ENCODE assay signal across 8 cellular contexts in the genomic region with DNA sequence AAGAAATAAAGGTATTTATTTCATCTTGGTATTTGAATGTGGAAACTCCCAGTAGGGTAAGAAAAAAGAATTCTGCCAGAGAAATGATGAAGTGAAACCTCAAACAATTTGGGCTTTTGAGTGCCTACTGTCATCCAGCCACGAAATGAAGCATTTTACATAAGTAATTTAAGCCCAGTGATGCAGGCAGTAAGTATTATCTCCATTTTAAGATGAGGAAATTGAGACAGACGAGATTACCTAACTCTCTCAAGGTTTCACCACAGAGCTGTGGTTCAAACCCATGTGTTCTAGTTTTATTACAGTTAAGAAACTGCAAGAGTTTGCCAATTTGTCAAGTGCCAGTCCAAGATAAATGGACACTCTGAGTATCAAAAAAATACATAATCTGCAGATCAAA. TPM values are rescaled to one million over a fixed set of nuclear protein-coding genes. Genes with fewer than 3 reads are reported as not detected.
DNase-seq lines count a peak whose midpoint lies in the region; ATAC-seq, FAIRE-seq and TF ChIP-seq lines count a peak whose summit lies in the region.
"Not testable (repeated sequence)": the region's sequence is repeated elsewhere in the genome, so short reads cannot be mapped to it uniquely, and the experiment has no call there.

No MANE protein-coding gene starts in this region.

- not testable (repeated sequence) for H3K9me2 ChIP-seq in OCI-LY7 (ENCODE audit: insufficient read depth, low read length)

- ATAC-seq in HG03060 (IDR thresholded peaks at IDR 0.05; ENCODE audit: low read depth, unreplicated experiment) (peak; percentile 57), gastroesophageal sphincter (peak; percentile 25), memory B cell (ENCODE audit: low read depth) (peak; percentile 97), omental fat pad (ENCODE audit: low FRiP score) (peak; percentile 75)
- ATAC-seq in activated T-cell treated with anti-CD3 and anti-CD28 coated beads, Interleukin-2, amount 50 U/mL, for 72 hours (replicated peaks in 1 of 2), result peak; percentile 76 to 87
- peak; percentile 96 for ATAC-seq in stimulated activated naive CD8-positive, alpha-beta T cell treated with anti-CD3 and anti-CD28 coated beads, Interleukin-15, amount 100 ng/mL, for 72 hours

- H3K4me3 ChIP-seq in OCI-LY7 (ENCODE audit: low read depth, low read length, poor library complexity, severe bottlenecking); gastroesophageal sphincter: not testable (repeated sequence)

- H3K9me3 Mint-ChIP-seq in activated T-cell treated with anti-CD3 and anti-CD28 coated beads, Interleukin-2, amount 50 U/mL, for 72 hours; memory B cell; stimulated activated naive CD8-positive, alpha-beta T cell treated with anti-CD3 and anti-CD28 coated beads, Interleukin-15, amount 100 ng/mL, for 72 hours: not testable (repeated sequence)

- intact Hi-C loops in OCI-LY7 (cut with micrococcal nuclease; ENCODE audit: unreplicated experiment), result not testable (repeated sequence)

- not testable (repeated sequence) for H3K27ac Mint-ChIP-seq in activated T-cell treated with anti-CD3 and anti-CD28 coated beads, Interleukin-2, amount 50 U/mL, for 72 hours; memory B cell; stimulated activated naive CD8-positive, alpha-beta T cell treated with anti-CD3 and anti-CD28 coated beads, Interleukin-15, amount 100 ng/mL, for 72 hours

- FAIRE-seq in GM12892 (lab: Jason Lieb, UNC), result peak; percentile 73

- not testable (repeated sequence) for H3K4me3 Mint-ChIP-seq in activated T-cell treated with anti-CD3 and anti-CD28 coated beads, Interleukin-2, amount 50 U/mL, for 72 hours; memory B cell; stimulated activated naive CD8-positive, alpha-beta T cell treated with anti-CD3 and anti-CD28 coated beads, Interleukin-15, amount 100 ng/mL, for 72 hours

- CTCF ChIA-PET in OCI-LY7 (lab: Charles Lee; ENCODE audit: unreplicated experiment), result not testable (repeated sequence)

- not testable (repeated sequence) for H4K20me1 ChIP-seq in OCI-LY7 (ENCODE audit: insufficient read depth, low read length)

- not testable (repeated sequence) for TF ChIP-seq CTCF in OCI-LY7 (conservative IDR thresholded peaks at IDR 0.05; ENCODE audit: low read length); gastroesophageal sphincter (IDR thresholded peaks at IDR 0.05); omental fat pad (IDR thresholded peaks at IDR 0.05)

- peak overlapping the region; percentile 42 for H3K27ac ChIP-seq in OCI-LY7 (ENCODE audit: low read depth, low read length, poor library complexity, severe bottlenecking)
- not testable (repeated sequence) for H3K27ac ChIP-seq in gastroesophageal sphincter

- H3K36me3 Mint-ChIP-seq in activated T-cell treated with anti-CD3 and anti-CD28 coated beads, Interleukin-2, amount 50 U/mL, for 72 hours (ENCODE audit: insufficient read depth in 2 of 2); memory B cell: not testable (repeated sequence)

- WGBS in gastroesophageal sphincter (ENCODE audit: low coverage in 1 of 2), 2 donors, result no CpG with 5 or more reads among the region's 2 CpGs

- not testable (repeated sequence) for H3K36me3 ChIP-seq in OCI-LY7 (ENCODE audit: insufficient read depth, low read length); gastroesophageal sphincter

- H2AFZ ChIP-seq in OCI-LY7 (ENCODE audit: low read length), result not testable (repeated sequence)

- not testable (repeated sequence) for H3K4me1 ChIP-seq in OCI-LY7 (ENCODE audit: insufficient read depth, low read length, poor library complexity, severe bottlenecking); gastroesophageal sphincter

- POLR2A ChIA-PET in OCI-LY7 (lab: Charles Lee), result not testable (repeated sequence)

- H3K27me3 Mint-ChIP-seq in activated T-cell treated with anti-CD3 and anti-CD28 coated beads, Interleukin-2, amount 50 U/mL, for 72 hours (ENCODE audit: low read depth); memory B cell; stimulated activated naive CD8-positive, alpha-beta T cell treated with anti-CD3 and anti-CD28 coated beads, Interleukin-15, amount 100 ng/mL, for 72 hours: not testable (repeated sequence)

- not testable (repeated sequence) for TF ChIP-seq POLR2A in GM12892 (IDR thresholded peaks at IDR 0.05; ENCODE audit: low read depth, low read length); gastroesophageal sphincter (IDR thresholded peaks at IDR 0.05)

- H3K4me1 Mint-ChIP-seq in activated T-cell treated with anti-CD3 and anti-CD28 coated beads, Interleukin-2, amount 50 U/mL, for 72 hours (ENCODE audit: low read depth); memory B cell; stimulated activated naive CD8-positive, alpha-beta T cell treated with anti-CD3 and anti-CD28 coated beads, Interleukin-15, amount 100 ng/mL, for 72 hours: not testable (repeated sequence)

- not testable (repeated sequence) for DNase-seq in GM12892 (ENCODE audit: insufficient read length); OCI-LY7 (ENCODE audit: low spot score); activated T-cell treated with anti-CD3 and anti-CD28 coated beads, Interleukin-2, amount 50 U/mL, for 72 hours; memory B cell (ENCODE audit: low spot score in 2 of 2); omental fat pad (ENCODE audit: low spot score); stimulated activated naive CD8-positive, alpha-beta T cell treated with anti-CD3 and anti-CD28 coated beads, Interleukin-15, amount 100 ng/mL, for 72 hours

- BruUV-seq in OCI-LY7 (replicated peaks; lab: Mats Ljungman, UMichigan), result not testable (repeated sequence)

- H3K79me2 ChIP-seq in OCI-LY7 (ENCODE audit: insufficient read depth, low read depth, low read length), result not testable (repeated sequence)

- TF ChIP-seq EP300 in gastroesophageal sphincter (IDR thresholded peaks at IDR 0.05), result not testable (repeated sequence)

- H3K9me3 ChIP-seq in OCI-LY7 (ENCODE audit: low read length); gastroesophageal sphincter: not testable (repeated sequence)

- not testable (repeated sequence) for H3K27me3 ChIP-seq in gastroesophageal sphincter

- H3K4me2 ChIP-seq in OCI-LY7 (ENCODE audit: low read length), result 0 out of 2 replicates have a peak overlapping the region, but pooled peaks have one; percentile 39

RNA-seq across cellular contexts. Expression of gene ARL17B, which starts 13.2 kb away (rescaled TPM):
- polyA plus RNA-seq in GM12892 (2012; ENCODE audit: missing spikeins), result 23.1 TPM
- 15.5 and 36.9 TPM in 2 replicates for total RNA-seq in OCI-LY7 (2014; rRNA removed; shearing (Covaris generic))
- 29.1 and 29.7 TPM in 2 replicates for total RNA-seq in OCI-LY7 (2022)
- total RNA-seq in activated T-cell treated with anti-CD3 and anti-CD28 coated beads, Interleukin-2, amount 50 U/mL, for 72 hours, result 10 to 100 TPM; 15.4 to 25.0 TPM
- total RNA-seq in gastroesophageal sphincter, result 10 to 100 TPM in 3 of 4 donors, 1 to 10 TPM in 1; 8.9 to 42.5 (median 15.4) TPM
- 10 to 100 TPM in 2 of 4 donors, 1 to 10 TPM in 2; 7.0 to 19.4 (median 10.7) TPM for total RNA-seq in omental fat pad

RNA-seq across cellular contexts. Expression of gene LRRC37A, which starts 53.4 kb away (rescaled TPM):
- polyA plus RNA-seq in GM12892 (2012; ENCODE audit: missing spikeins), result 2.8 TPM
- total RNA-seq in OCI-LY7 (2014; rRNA removed; shearing (Covaris generic)), result 5.1 and 6.6 TPM in 2 replicates
- total RNA-seq in OCI-LY7 (2022), result 5.2 and 5.8 TPM in 2 replicates
- 1 to 10 TPM; 1.5 to 9.2 TPM for total RNA-seq in activated T-cell treated with anti-CD3 and anti-CD28 coated beads, Interleukin-2, amount 50 U/mL, for 72 hours
- 1 to 10 TPM; 1.1 to 5.1 (median 2.1) TPM for total RNA-seq in gastroesophageal sphincter
- total RNA-seq in omental fat pad, result 1 to 10 TPM; 1.6 to 4.2 (median 2.2) TPM

Comparison
In these comparisons a context has a peak if more than half of its experiments do, and no peak if none do; other contexts are left out.
1. ATAC-seq: peak in every context shown above with its lines; median percentile 97 in memory B cell; 96 in stimulated activated naive CD8-positive, alpha-beta T cell treated with anti-CD3 and anti-CD28 coated beads, Interleukin-15, amount 100 ng/mL, for 72 hours; 82 in activated T-cell treated with anti-CD3 and anti-CD28 coated beads, Interleukin-2, amount 50 U/mL, for 72 hours; 75 in omental fat pad; 57 in HG03060; 25 in gastroesophageal sphincter.